ENCODE assay signal across 19 cellular contexts in the genomic region with DNA sequence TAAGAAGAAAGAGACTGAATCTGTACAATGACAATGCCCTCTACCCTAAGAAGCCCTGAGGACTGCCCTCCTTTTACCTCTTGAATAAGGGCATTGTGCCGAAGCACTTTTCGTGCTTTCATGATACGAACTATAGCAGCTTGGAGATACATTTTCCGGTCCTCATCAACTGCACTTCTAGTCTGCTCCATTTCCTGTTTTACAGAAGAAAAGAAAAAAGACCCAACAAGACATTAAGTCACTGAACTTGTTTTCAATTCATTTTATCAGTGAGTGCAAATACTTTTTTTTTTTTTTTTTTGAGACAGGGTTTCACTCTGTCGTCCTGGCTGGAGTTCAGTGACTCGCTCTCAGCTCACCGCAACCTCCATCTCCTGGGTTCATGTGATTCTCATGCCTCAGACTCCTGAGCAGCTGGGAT.
A peak's percentile ranks its signal among the peaks of the same experiment; 100 is the strongest.
DNase-seq lines count a peak whose midpoint lies in the region; ATAC-seq and TF ChIP-seq lines count a peak whose summit lies in the region.
"Had no signal": no experiment of that assay in that cellular context is flagged by ENCODE, and none has a peak within 500 bp of the region (broad histone marks: within the 10 kb centered on the region; RNA-seq: fewer than 3 reads in every experiment).

No MANE protein-coding gene starts in this region.

- H2BK120ac ChIP-seq in mesenchymal stem cell (ENCODE audit: low read depth, low read length): no peak overlapping the region

- H3K4ac ChIP-seq in mesenchymal stem cell (ENCODE audit: low read depth in 1 of 2, low read length in 2 of 2): no peak overlapping the region

- no peak overlapping the region for H3K23ac ChIP-seq in mesenchymal stem cell (ENCODE audit: low read length in 2 of 2)

- WGBS in mesenchymal stem cell: 96% methylated on average over 5 of the region's 7 CpGs

- no peak overlapping the region for H4K91ac ChIP-seq in mesenchymal stem cell (ENCODE audit: low read length)

- POLR2A ChIA-PET in T-cell (lab: Charles Lee): no interaction called here

- CTCF ChIA-PET in T-cell (lab: Charles Lee): interaction anchor here in 1 of 2 donors (1.3 kb wide), 1 partner anchor 17 kb away, joined by 7 read pairs; no protein-coding TSS in a partner anchor

- H3K27me3 ChIP-seq in ACC112 (ENCODE audit: insufficient read depth, low read length): no peaks in the 10 kb centered on the region
- no peaks in the 10 kb centered on the region for H3K27me3 ChIP-seq in mesenchymal stem cell (ENCODE audit: control insufficient read depth in 1 of 2, insufficient read depth in 1 of 2, low read length in 2 of 2)
- H3K27me3 ChIP-seq: SJCRH30, tibial artery had no signal

- H3K36me3 ChIP-seq in ACC112 (ENCODE audit: insufficient read depth, low read length): peaks cover 9% of the 10 kb centered on the region; the same call in 1 of the 2 replicates
- peaks cover 9 to 52% of the 10 kb centered on the region in 2 experiments for H3K36me3 ChIP-seq in mesenchymal stem cell (ENCODE audit: control insufficient read depth in 1 of 2, insufficient read depth in 2 of 2, low read depth in 1 of 2, low read length in 2 of 2)

- H2AFZ ChIP-seq in ACC112 (ENCODE audit: low read length, unreplicated experiment): no peak overlapping the region
- H2AFZ ChIP-seq in mesenchymal stem cell (ENCODE audit: low read depth, low read length): no peak overlapping the region
- H2AFZ ChIP-seq: parathyroid adenoma had no signal

- H3K4me3 Mint-ChIP-seq in T-cell: peak overlapping the region; percentile 42 to 53 (median 43)
- H3K4me3 Mint-ChIP-seq: activated CD8-positive, alpha-beta memory T cell treated with anti-CD3 and anti-CD28 coated beads, Interleukin-2, amount 10 ng/mL, durations not matched to agents 7 days and 5 days; activated naive CD8-positive, alpha-beta T cell treated with anti-CD3 and anti-CD28 coated beads, Interleukin-2, amount 10 ng/mL, durations not matched to agents 7 days and 5 days; B cell; effector memory CD8-positive, alpha-beta T cell had no signal

- peaks cover 43% of the 10 kb centered on the region for H3K36me3 Mint-ChIP-seq in T-cell

- H3K27ac Mint-ChIP-seq in T-cell: peak overlapping the region; percentile 86 to 91
- H3K27ac Mint-ChIP-seq: activated CD8-positive, alpha-beta memory T cell treated with anti-CD3 and anti-CD28 coated beads, Interleukin-2, amount 10 ng/mL, durations not matched to agents 7 days and 5 days; activated naive CD8-positive, alpha-beta T cell treated with anti-CD3 and anti-CD28 coated beads, Interleukin-2, amount 10 ng/mL, durations not matched to agents 7 days and 5 days; B cell; effector memory CD8-positive, alpha-beta T cell had no signal

- H3K4me3 ChIP-seq in ACC112 (ENCODE audit: low read depth, low read length) (no peak overlapping the region), choroid plexus epithelial cell (ENCODE audit: low read depth, low read length) (no peak overlapping the region), mesenchymal stem cell (ENCODE audit: insufficient read depth in 1 of 2, low read depth in 1 of 2, low read length in 2 of 2) (no peak overlapping the region)
- H3K4me3 ChIP-seq: SJCRH30, tibial artery had no signal

- H3K79me1 ChIP-seq in mesenchymal stem cell (replicated peaks; ENCODE audit: low read length, poor library complexity, severe bottlenecking): peaks cover 7% of the 10 kb centered on the region

- H2BK15ac ChIP-seq in mesenchymal stem cell (ENCODE audit: low read depth, poor library complexity, severe bottlenecking): no peak overlapping the region

- H3K79me2 ChIP-seq in ACC112 (ENCODE audit: control insufficient read depth, insufficient read depth, low read length, unreplicated experiment): no peaks in the 10 kb centered on the region
- H3K79me2 ChIP-seq: parathyroid adenoma had no signal

- H3K9me3 ChIP-seq in mesenchymal stem cell (ENCODE audit: control insufficient read depth, low read length): no peaks in the 10 kb centered on the region
- H3K9me3 ChIP-seq: SJCRH30, tibial artery had no signal

- no peak overlapping the region for H3K14ac ChIP-seq in mesenchymal stem cell (ENCODE audit: low read length in 2 of 2)

- no peak overlapping the region for H2BK5ac ChIP-seq in mesenchymal stem cell (ENCODE audit: low read depth, low read length, poor library complexity, severe bottlenecking)

- no peak overlapping the region for H3K9ac ChIP-seq in mesenchymal stem cell (ENCODE audit: low read length)
- H3K9ac ChIP-seq: parathyroid adenoma had no signal

- no peak overlapping the region for H2BK12ac ChIP-seq in mesenchymal stem cell (ENCODE audit: low read length in 2 of 2)

- H3K4me1 ChIP-seq in ACC112 (ENCODE audit: control insufficient read depth, insufficient read depth, low read length, unreplicated experiment): peaks cover 41% of the 10 kb centered on the region
- peaks cover 6% of the 10 kb centered on the region for H3K4me1 ChIP-seq in mesenchymal stem cell (ENCODE audit: control insufficient read depth, insufficient read depth, low read depth, low read length)
- H3K4me1 ChIP-seq: parathyroid adenoma, SJCRH30, tibial artery had no signal

- H3K18ac ChIP-seq in mesenchymal stem cell (ENCODE audit: low read depth in 1 of 2, low read length in 2 of 2): no peak overlapping the region

- no peak overlapping the region for H2AK5ac ChIP-seq in mesenchymal stem cell (ENCODE audit: low read length, severe bottlenecking)

- ATAC-seq in T-cell (replicated peaks in 1 of 4): peak; percentile 82 to 86 (median 84)
- ATAC-seq: activated CD8-positive, alpha-beta memory T cell treated with anti-CD3 and anti-CD28 coated beads, Interleukin-2, amount 10 ng/mL, durations not matched to agents 7 days and 5 days; effector memory CD8-positive, alpha-beta T cell; HepG2 had no signal

- H3K4me1 Mint-ChIP-seq in T-cell: peaks cover 12 to 18% (median 16%) of the 10 kb centered on the region in 3 donors
- H3K4me1 Mint-ChIP-seq: activated CD8-positive, alpha-beta memory T cell treated with anti-CD3 and anti-CD28 coated beads, Interleukin-2, amount 10 ng/mL, durations not matched to agents 7 days and 5 days; activated naive CD8-positive, alpha-beta T cell treated with anti-CD3 and anti-CD28 coated beads, Interleukin-2, amount 10 ng/mL, durations not matched to agents 7 days and 5 days; B cell had no signal

- peak overlapping the region; percentile 78 for H3K27ac ChIP-seq in ACC112 (ENCODE audit: low read depth, low read length)
- no peak overlapping the region for H3K27ac ChIP-seq in mesenchymal stem cell (ENCODE audit: low read length, poor library complexity, severe bottlenecking)
- H3K27ac ChIP-seq: parathyroid adenoma, SJCRH30, tibial artery had no signal

- peak; percentile 25 for DNase-seq in Caki2 (ENCODE audit: low read depth)
- DNase-seq in T-cell: peak in 17 of 34 experiments; percentile 6 to 49 (median 16)
- DNase-seq in choroid plexus epithelial cell (ENCODE audit: low read depth): peak; percentile 46
- DNase-seq in mesenchymal stem cell: no peak
- no peak for DNase-seq in DMS153 (lab: John Stamatoyannopoulos, UW)
- DNase-seq in anterior cingulate cortex (lab: John Stamatoyannopoulos, UW): no peak
- DNase-seq in iPS-NIHi11 (ENCODE audit: low spot score): no peak
- DNase-seq: activated CD8-positive, alpha-beta memory T cell treated with anti-CD3 and anti-CD28 coated beads, Interleukin-2, amount 10 ng/mL, durations not matched to agents 7 days and 5 days; activated naive CD8-positive, alpha-beta T cell treated with anti-CD3 and anti-CD28 coated beads, Interleukin-2, amount 10 ng/mL, durations not matched to agents 7 days and 5 days; caudate nucleus; effector memory CD8-positive, alpha-beta T cell; NCI-H187 treated with DMSO at 0.1 percent for 48 hours; NCI-H524; SJCRH30; tibial artery had no signal

- no peaks in the 10 kb centered on the region for H3K9me3 Mint-ChIP-seq in T-cell
- H3K9me3 Mint-ChIP-seq: activated naive CD8-positive, alpha-beta T cell treated with anti-CD3 and anti-CD28 coated beads, Interleukin-2, amount 10 ng/mL, durations not matched to agents 7 days and 5 days; effector memory CD8-positive, alpha-beta T cell had no signal

- H3K4me2 ChIP-seq in mesenchymal stem cell (ENCODE audit: low read length, poor library complexity, severe bottlenecking): no peak overlapping the region

- no peak overlapping the region for H4K8ac ChIP-seq in mesenchymal stem cell (ENCODE audit: low read length)

- no peak for TF ChIP-seq CTCF in choroid plexus epithelial cell (conservative IDR thresholded peaks at IDR 0.05; ENCODE audit: low read depth, low read length)

- H3K27me3 Mint-ChIP-seq in T-cell: no peaks in the 10 kb centered on the region
- H3K27me3 Mint-ChIP-seq: activated CD8-positive, alpha-beta memory T cell treated with anti-CD3 and anti-CD28 coated beads, Interleukin-2, amount 10 ng/mL, durations not matched to agents 7 days and 5 days; activated naive CD8-positive, alpha-beta T cell treated with anti-CD3 and anti-CD28 coated beads, Interleukin-2, amount 10 ng/mL, durations not matched to agents 7 days and 5 days; B cell; effector memory CD8-positive, alpha-beta T cell had no signal

- in situ Hi-C loops in Caki2 (cut with HindIII; ENCODE audit: low pct_unique_long_range_greater_than_20kb, low sequenced_read_pairs): no loop called here

Comparison
In these comparisons a context has a peak if more than half of its experiments do, and no peak if none do; other contexts are left out.
1. DNase-seq: peak in Caki2 (single experiment) and choroid plexus epithelial cell (single experiment); none in mesenchymal stem cell (single experiment), DMS153 (single experiment), anterior cingulate cortex (0 of 58) and iPS-NIHi11 (single experiment).